Comparison of ENCODE assay signal across 8 cellular contexts in genomic region chr12:102061096-102061555, GRCh38. TPM values are rescaled to one million over a fixed set of nuclear protein-coding genes. Genes with fewer than 3 reads are reported as not detected.
DNase-seq lines count a peak whose midpoint lies in the region; ATAC-seq, FAIRE-seq and TF ChIP-seq lines count a peak whose summit lies in the region.

No MANE protein-coding gene starts in this region.

- no peak for TF ChIP-seq RAD21 in GM12878 (IDR thresholded peaks at IDR 0.05; ENCODE audit: insufficient read depth, low read depth, low read length)

- POLR2A ChIA-PET in GM12878 (lab: Charles Lee): interaction anchor here (0.6 to 2.2 kb wide), 14 partner anchors 11 to 231 kb away, joined by 3 to 9 read pairs (median 4); partner anchors contain the start of genes NUP37 and PARPBP

- H3K4me3 ChIP-seq in Jurkat, Clone E6-1 (ENCODE audit: low read length): peak overlapping the region; percentile 85
- H3K4me3 ChIP-seq in GM12878: peak overlapping the region; percentile 73
- H3K4me3 ChIP-seq in stomach smooth muscle (ENCODE audit: low read length in 2 of 2): peak overlapping the region; percentile 91 to 94

- intact Hi-C loops in GM12878 (cut with micrococcal nuclease; ENCODE audit: unreplicated experiment): loop anchor here (1.0 to 10.0 kb wide), 4 partner anchors 51 to 286 kb away; partner anchors contain the start of genes NUP37 and PARPBP

- TF ChIP-seq POLR2A in GM12878 (IDR thresholded peaks at IDR 0.05; ENCODE audit: low read depth, low read length): no peak

- in situ Hi-C loops in GM12878 (cut with MboI): no loop called here

- TSS peak; percentile 26 for BruUV-seq in GM12878 (replicated peaks; lab: Mats Ljungman, UMichigan)

- no peak for FAIRE-seq in GM12878 (lab: Jason Lieb, UNC)

- peak; percentile 24 for ATAC-seq in GM21526 (IDR thresholded peaks at IDR 0.05; ENCODE audit: low FRiP score, unreplicated experiment)
- peak; percentile 81 for ATAC-seq in GM12878

- peak overlapping the region; percentile 96 for H3K27ac ChIP-seq in GM12878 (ENCODE audit: control insufficient read depth, insufficient read depth)
- H3K27ac ChIP-seq in stomach smooth muscle (ENCODE audit: low read length): peak overlapping the region; percentile 76

- no peaks in the 10 kb centered on the region; the same call in 2 of the 3 replicates for H3K9me3 ChIP-seq in GM12878 (replicated peaks; ENCODE audit: control insufficient read depth, insufficient read depth, low read length)
- no peaks in the 10 kb centered on the region for H3K9me3 ChIP-seq in stomach smooth muscle (ENCODE audit: control insufficient read depth in 2 of 2, low read length in 2 of 2)

- H3K27me3 ChIP-seq in GM12878 (replicated peaks in 1 of 2; ENCODE audit: control insufficient read depth in 2 of 2, insufficient read depth in 2 of 2, low read length in 1 of 2): no peaks in the 10 kb centered on the region
- H3K27me3 ChIP-seq in stomach smooth muscle (ENCODE audit: control insufficient read depth in 1 of 2, insufficient read depth in 2 of 2, low read length in 2 of 2): no peaks in the 10 kb centered on the region

- peak; percentile 56 to 88; a peak in 2 of 4 replicates for TF ChIP-seq EP300 in GM12878 (IDR thresholded peaks at IDR 0.05; ENCODE audit: borderline replicate concordance in 1 of 2, control insufficient read depth in 1 of 2, low read depth in 2 of 2, low read length in 2 of 2)

- WGBS in GM12878 (ENCODE audit: insufficient coverage, insufficient replicate concordance, low lambda C conversion rate, missing lambda C conversion rate): 1% methylated on average over 9 of the region's 9 CpGs

- H3K36me3 ChIP-seq in GM12878 (ENCODE audit: control insufficient read depth in 2 of 2, insufficient read depth in 2 of 2, low read length in 1 of 2): no peaks in the 10 kb centered on the region; a peak in 1 of 4 replicates
- peaks cover 0 to 11% of the 10 kb centered on the region in 2 donors for H3K36me3 ChIP-seq in stomach smooth muscle (ENCODE audit: control insufficient read depth in 2 of 2, insufficient read depth in 2 of 2, low read length in 2 of 2)

- peaks cover 6% of the 10 kb centered on the region for H3K79me2 ChIP-seq in GM12878 (ENCODE audit: control insufficient read depth, insufficient read depth, low read length)

- no peak for TF ChIP-seq CTCF in GM12878 (IDR thresholded peaks at IDR 0.05 in 2 of 3, conservative IDR thresholded peaks at IDR 0.05 in 1 of 3; ENCODE audit: control insufficient read depth in 2 of 3, extremely low read depth in 1 of 3, insufficient read depth in 1 of 3, low read depth in 3 of 3, low read length in 3 of 3)

- SMC1A ChIA-PET in GM12878 (lab: Charles Lee; ENCODE audit: uncharacterized antibody, unreplicated experiment): interaction anchor here (0.6 to 2.1 kb wide), 18 partner anchors 10 to 1284 kb away, joined by 3 to 11 read pairs (median 3); no protein-coding TSS in a partner anchor

- H3K4me1 ChIP-seq in GM12878 (ENCODE audit: control insufficient read depth, insufficient read depth, low read length) (peaks cover 10% of the 10 kb centered on the region; the same call in 1 of the 2 replicates), stomach smooth muscle (ENCODE audit: control insufficient read depth, insufficient read depth, low read length) (peaks cover 4% of the 10 kb centered on the region)

- no peaks in the 10 kb centered on the region for H4K20me1 ChIP-seq in GM12878 (ENCODE audit: control insufficient read depth, insufficient read depth)

- RAD21 ChIA-PET in GM12878 (lab: Charles Lee; ENCODE audit: unreplicated experiment): interaction anchor here (0.5 to 2.2 kb wide), 13 partner anchors 9 to 420 kb away, joined by 3 to 15 read pairs (median 4); no protein-coding TSS in a partner anchor

- peak overlapping the region; percentile 70 for H3K4me2 ChIP-seq in GM12878 (ENCODE audit: control insufficient read depth, insufficient read depth)

- H2AFZ ChIP-seq in GM12878 (ENCODE audit: control insufficient read depth, low read depth, low read length): peak overlapping the region; percentile 97

- DNase-seq in GF-D8 (lab: John Stamatoyannopoulos, UW) (peak; percentile 9), GM12878 (ENCODE audit: low read depth, low spot score) (peak; percentile 71), kidney glomerular epithelial cell (lab: John Stamatoyannopoulos, UW) (peak; percentile 15), cortex of kidney (lab: John Stamatoyannopoulos, UW) (no peak), HK-2 (ENCODE audit: unreplicated experiment) (no peak)
- peak; percentile 25 for DNase-seq in Jurkat, Clone E6-1 (ENCODE audit: low read depth, low spot score)

- H3K9ac ChIP-seq in GM12878 (ENCODE audit: control insufficient read depth, insufficient read depth, low read length): peak overlapping the region; percentile 97
- peak overlapping the region; percentile 95 for H3K9ac ChIP-seq in stomach smooth muscle (ENCODE audit: low read length in 2 of 2)

- CTCF ChIA-PET in GM12878 (lab: Yijun Ruan, JAX): interaction anchor here (1.0 to 1.6 kb wide), 6 partner anchors 19 to 142 kb away, joined by 3 to 6 read pairs (median 4); no protein-coding TSS in a partner anchor

TF ChIP-seq in GM12878, 131 proteins besides CTCF, POLR2A, EP300 and RAD21 (continues in another document):
- TF ChIP-seq KLF5 (IDR thresholded peaks at IDR 0.05; ENCODE audit: partially characterized antibody) (no peak), NR2C2 (IDR thresholded peaks at IDR 0.05; ENCODE audit: borderline replicate concordance, control insufficient read depth, insufficient read length, low read depth) (no peak)

RNA-seq across cellular contexts. Expression of gene WASHC3, which starts 0.7 kb away (rescaled TPM):
- 64.1 TPM for polyA plus RNA-seq in Jurkat, Clone E6-1 (2012; ENCODE audit: insufficient read depth, insufficient read length)
- total RNA-seq in GM12878 (2013; cell fraction: nucleolus; rRNA removed): 39.9 and 40.2 TPM in 2 replicates
- total RNA-seq in GM12878 (2014; rRNA removed): 40.3 and 42.8 TPM in 2 replicates
- 45.3 and 45.7 TPM in 2 replicates for total RNA-seq in GM12878 (2014; rRNA removed; fragmentation: Illumina TruSeq; extraction: Trizol)
- total RNA-seq in GM12878 (2021): 18.8 and 22.3 TPM in 2 replicates
- 35.0 TPM for polyA plus RNA-seq in GM12878 (2011; ENCODE audit: low read depth)
- polyA plus RNA-seq in GM12878 (2011; rRNA removed): 57.5 and 83.6 TPM in 2 replicates
- 35.0 and 39.1 TPM in 2 replicates for polyA plus RNA-seq in GM12878 (2011; cell fraction: cytosol; rRNA removed)
- 17.1 and 26.3 TPM in 2 replicates for polyA plus RNA-seq in GM12878 (2011; cell fraction: nucleus; rRNA removed)
- 24.7 and 32.4 TPM in 2 replicates for polyA plus RNA-seq in GM12878 (2012)
- 71.3 and 83.4 TPM in 2 replicates for polyA plus RNA-seq in GM12878 (2014; fragmentation: Illumina TruSeq; extraction: Trizol)
- polyA plus RNA-seq in GM12878 (2014; fragmentation: Nextera tagmentation; extraction: Ambion mirVana): 100 to 1,000 TPM in 1 of 2 experiments, 10 to 100 TPM in 1; 87.0 to 106 TPM
- 35.8 and 44.3 TPM in 2 replicates for polyA plus RNA-seq in GM12878 (2014; rRNA removed)
- polyA plus RNA-seq in GM12878 (2016; fragmentation: Nextera tagmentation; extraction: Ambion mirVana): 10 to 100 TPM; 71.1 to 82.6 TPM
- 29.3 and 29.9 TPM in 2 replicates for polyA minus RNA-seq in GM12878 (2011; rRNA and poly(A)+ RNA removed)
- polyA minus RNA-seq in GM12878 (2011; cell fraction: cytosol; rRNA and poly(A)+ RNA removed): 12.2 and 13.8 TPM in 2 replicates
- polyA minus RNA-seq in GM12878 (2011; cell fraction: nucleus; rRNA and poly(A)+ RNA removed): 16.2 and 19.9 TPM in 2 replicates

RNA-seq across cellular contexts. Expression of gene NUP37, which starts 58.8 kb away (rescaled TPM):
- polyA plus RNA-seq in Jurkat, Clone E6-1 (2012; ENCODE audit: insufficient read depth, insufficient read length): 127 TPM
- 50.1 and 53.3 TPM in 2 replicates for total RNA-seq in GM12878 (2013; cell fraction: nucleolus; rRNA removed)
- total RNA-seq in GM12878 (2014; rRNA removed): 51.8 and 62.6 TPM in 2 replicates
- total RNA-seq in GM12878 (2014; rRNA removed; fragmentation: Illumina TruSeq; extraction: Trizol): 85.8 and 91.1 TPM in 2 replicates
- total RNA-seq in GM12878 (2021): 58.8 and 69.1 TPM in 2 replicates
- 35.3 TPM for polyA plus RNA-seq in GM12878 (2011; ENCODE audit: low read depth)
- 93.6 and 140 TPM in 2 replicates for polyA plus RNA-seq in GM12878 (2011; rRNA removed)
- 34.5 and 38.2 TPM in 2 replicates for polyA plus RNA-seq in GM12878 (2011; cell fraction: cytosol; rRNA removed)
- polyA plus RNA-seq in GM12878 (2011; cell fraction: nucleus; rRNA removed): 35.2 and 43.7 TPM in 2 replicates
- polyA plus RNA-seq in GM12878 (2012): 38.9 and 48.0 TPM in 2 replicates
- 106 and 129 TPM in 2 replicates for polyA plus RNA-seq in GM12878 (2014; fragmentation: Illumina TruSeq; extraction: Trizol)
- polyA plus RNA-seq in GM12878 (2014; fragmentation: Nextera tagmentation; extraction: Ambion mirVana): 100 to 1,000 TPM; 191 to 250 TPM
- 46.8 and 58.3 TPM in 2 replicates for polyA plus RNA-seq in GM12878 (2014; rRNA removed)
- 100 to 1,000 TPM; 127 to 133 TPM for polyA plus RNA-seq in GM12878 (2016; fragmentation: Nextera tagmentation; extraction: Ambion mirVana)
- 29.4 and 49.5 TPM in 2 replicates for polyA minus RNA-seq in GM12878 (2011; rRNA and poly(A)+ RNA removed)
- polyA minus RNA-seq in GM12878 (2011; cell fraction: cytosol; rRNA and poly(A)+ RNA removed): 11.7 and 14.7 TPM in 2 replicates
- 12.9 and 20.0 TPM in 2 replicates for polyA minus RNA-seq in GM12878 (2011; cell fraction: nucleus; rRNA and poly(A)+ RNA removed)

RNA-seq across cellular contexts. Expression of gene PARPBP, which starts 58.9 kb away (rescaled TPM):
- polyA plus RNA-seq in Jurkat, Clone E6-1 (2012; ENCODE audit: insufficient read depth, insufficient read length): 29.2 TPM
- 93.5 and 99.9 TPM in 2 replicates for total RNA-seq in GM12878 (2013; cell fraction: nucleolus; rRNA removed)
- total RNA-seq in GM12878 (2014; rRNA removed) (24.9 and 28.2 TPM in 2 replicates), GM12878 (2014; rRNA removed; fragmentation: Illumina TruSeq; extraction: Trizol) (33.8 and 36.9 TPM in 2 replicates), GM12878 (2021) (21.2 TPM in 2 replicates)
- polyA plus RNA-seq in GM12878 (2011; ENCODE audit: low read depth): 5.5 TPM
- polyA plus RNA-seq in GM12878 (2011; rRNA removed) (33.7 and 51.4 TPM in 2 replicates), GM12878 (2014; fragmentation: Illumina TruSeq; extraction: Trizol) (31.2 and 39.3 TPM in 2 replicates), GM12878 (2014; fragmentation: Nextera tagmentation; extraction: Ambion mirVana) (10 to 100 TPM; 29.2 to 40.3 TPM), GM12878 (2014; rRNA removed) (14.6 and 20.3 TPM in 2 replicates), GM12878 (2016; fragmentation: Nextera tagmentation; extraction: Ambion mirVana) (10 to 100 TPM; 55.6 to 57.7 TPM)
- polyA plus RNA-seq in GM12878 (2011; cell fraction: cytosol; rRNA removed): 7.4 and 7.6 TPM in 2 replicates
- 27.5 and 28.4 TPM in 2 replicates for polyA plus RNA-seq in GM12878 (2011; cell fraction: nucleus; rRNA removed)
- polyA plus RNA-seq in GM12878 (2012): 9.5 and 14.3 TPM in 2 replicates
- 26.6 and 28.7 TPM in 2 replicates for polyA minus RNA-seq in GM12878 (2011; rRNA and poly(A)+ RNA removed)
- 4.8 and 7.1 TPM in 2 replicates for polyA minus RNA-seq in GM12878 (2011; cell fraction: cytosol; rRNA and poly(A)+ RNA removed)
- 50.7 and 77.7 TPM in 2 replicates for polyA minus RNA-seq in GM12878 (2011; cell fraction: nucleus; rRNA and poly(A)+ RNA removed)

Comparison
In these comparisons a context has a peak if more than half of its experiments do, and no peak if none do; other contexts are left out.
1. DNase-seq: peak in GF-D8 (single experiment), Jurkat, Clone E6-1 (single experiment), GM12878 (single experiment) and kidney glomerular epithelial cell (single experiment); none in cortex of kidney (single experiment) and HK-2 (single experiment).
2. Peak in every context shown above with its lines, with median percentiles within 50 percentile points of each other: H3K4me3 ChIP-seq.